Comparison of ENCODE assay signal across 8 cellular contexts in the genomic region with DNA sequence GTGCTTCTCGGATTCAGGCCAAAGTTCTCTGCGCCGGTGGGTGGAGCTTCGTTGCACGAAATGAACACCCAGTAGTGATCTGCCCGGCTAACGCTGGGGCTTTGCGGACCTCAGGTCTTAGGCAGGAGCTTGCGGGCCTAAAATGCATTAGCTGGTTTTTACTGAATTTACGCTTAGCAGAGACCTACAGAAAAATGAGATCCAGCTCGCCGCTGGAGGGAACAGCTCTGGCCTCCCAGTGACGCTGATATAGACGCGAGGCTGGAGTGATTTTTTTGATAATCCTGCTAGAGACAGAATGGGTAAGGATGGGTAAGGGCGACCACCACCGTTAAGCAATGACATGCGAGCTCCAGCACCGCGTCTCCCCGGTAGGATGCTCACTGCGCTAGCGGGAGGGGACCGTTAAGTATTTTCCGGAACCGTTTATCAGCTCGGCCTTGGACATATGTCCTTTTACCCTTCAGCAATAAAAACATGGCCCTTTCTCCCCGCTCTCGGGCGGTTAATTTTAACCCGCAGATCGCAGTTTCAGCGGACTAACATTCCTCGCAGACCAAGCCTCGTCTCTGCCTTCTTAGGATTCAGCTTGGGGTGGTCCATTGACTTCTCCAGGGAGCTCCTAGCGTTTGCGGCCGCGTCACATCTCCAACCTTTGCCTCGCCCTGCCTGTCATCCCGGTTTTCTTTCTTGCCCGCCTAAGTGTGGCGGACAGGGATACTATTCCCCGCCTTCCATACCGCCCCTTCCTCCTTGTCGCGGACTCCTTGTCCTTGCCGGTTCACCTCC.
A peak's percentile ranks its signal among the peaks of the same experiment; 100 is the strongest.
DNase-seq lines count a peak whose midpoint lies in the region; ATAC-seq and TF ChIP-seq lines count a peak whose summit lies in the region.

No MANE protein-coding gene starts in this region.

- H3K4me3 ChIP-seq in heart left ventricle (peak overlapping the region; percentile 14 to 50 (median 40)), WI38 (ENCODE audit: low read depth, low read length) (0 out of 2 replicates have a peak overlapping the region, but pooled peaks have one; percentile 10)

- H3K9me3 Mint-ChIP-seq in stimulated activated naive CD8-positive, alpha-beta T cell treated with anti-CD3 and anti-CD28 coated beads, Interleukin-15, amount 100 ng/mL, for 72 hours: no peaks in the 10 kb centered on the region

- no peaks in the 10 kb centered on the region for H3K9me3 ChIP-seq in heart left ventricle

- peak in 1 of 5 donors; percentile 18 for DNase-seq in heart left ventricle
- DNase-seq in Right ventricle myocardium superior: no peak
- peak in 26 of 51 donors; percentile 3 to 71 (median 24) for DNase-seq in hypothalamus (lab: John Stamatoyannopoulos, UW)
- no peak for DNase-seq in stimulated activated naive CD8-positive, alpha-beta T cell treated with anti-CD3 and anti-CD28 coated beads, Interleukin-15, amount 100 ng/mL, for 72 hours

- WGBS in heart left ventricle, 4 donors: 1 to 3% (median 1%) methylated on average over 36 to 48 of the region's 48 CpGs

- ATAC-seq in heart left ventricle (peak in 1 of 4 donors; percentile 22), Right ventricle myocardium superior (ENCODE audit: poor library complexity) (no peak), esophagus mucosa (no peak), GM18511 (IDR thresholded peaks at IDR 0.05; ENCODE audit: unreplicated experiment) (no peak), HG02571 (IDR thresholded peaks at IDR 0.05; ENCODE audit: unreplicated experiment) (no peak)
- ATAC-seq in stimulated activated naive CD8-positive, alpha-beta T cell treated with anti-CD3 and anti-CD28 coated beads, Interleukin-15, amount 100 ng/mL, for 72 hours: no peak

- peaks cover 15% of the 10 kb centered on the region for H3K4me1 Mint-ChIP-seq in stimulated activated naive CD8-positive, alpha-beta T cell treated with anti-CD3 and anti-CD28 coated beads, Interleukin-15, amount 100 ng/mL, for 72 hours

- no peak for TF ChIP-seq POLR2A in heart left ventricle (IDR thresholded peaks at IDR 0.05)

- H3K4me1 ChIP-seq in heart left ventricle: peaks cover 0 to 9% (median 0%) of the 10 kb centered on the region in 12 donors

- H3K27ac ChIP-seq in heart left ventricle: no peak overlapping the region

- no peak for TF ChIP-seq CTCF in heart left ventricle (IDR thresholded peaks at IDR 0.05)
- TF ChIP-seq CTCF in WI38 (IDR thresholded peaks at IDR 0.05; ENCODE audit: low read depth, low read length): no peak

- intact Hi-C loops in heart left ventricle (cut with DNase I) (no loop called here), Right ventricle myocardium superior (cut with DNase I) (no loop called here)

- no peaks in the 10 kb centered on the region for H3K36me3 ChIP-seq in heart left ventricle

- H3K27ac Mint-ChIP-seq in stimulated activated naive CD8-positive, alpha-beta T cell treated with anti-CD3 and anti-CD28 coated beads, Interleukin-15, amount 100 ng/mL, for 72 hours: no peak overlapping the region

- peaks cover 85% of the 10 kb centered on the region for H3K27me3 Mint-ChIP-seq in stimulated activated naive CD8-positive, alpha-beta T cell treated with anti-CD3 and anti-CD28 coated beads, Interleukin-15, amount 100 ng/mL, for 72 hours

- H3K4me3 Mint-ChIP-seq in stimulated activated naive CD8-positive, alpha-beta T cell treated with anti-CD3 and anti-CD28 coated beads, Interleukin-15, amount 100 ng/mL, for 72 hours: peak overlapping the region; percentile 66 to 76

- peaks cover 6 to 82% (median 39%) of the 10 kb centered on the region in 9 donors for H3K27me3 ChIP-seq in heart left ventricle

Comparison
In these comparisons a context has a peak if more than half of its experiments do, and no peak if none do; other contexts are left out.
1. DNase-seq: peak in hypothalamus (26 of 51); none in Right ventricle myocardium superior (single experiment) and stimulated activated naive CD8-positive, alpha-beta T cell treated with anti-CD3 and anti-CD28 coated beads, Interleukin-15, amount 100 ng/mL, for 72 hours (0 of 2).